In genomic region chr16:21514474-21514840, GRCh38 we compare ENCODE assay signal across 8 cellular contexts.
DNase-seq lines count a peak whose midpoint lies in the region; ATAC-seq and TF ChIP-seq lines count a peak whose summit lies in the region.
"Not testable (repeated sequence)": the region's sequence is repeated elsewhere in the genome, so short reads cannot be mapped to it uniquely, and the experiment has no call there.

No MANE protein-coding gene starts in this region.

- peaks cover 67% of the 10 kb centered on the region for H3K4me1 Mint-ChIP-seq in activated CD8-positive, alpha-beta T cell treated with anti-CD3 and anti-CD28 coated beads, Interleukin-2, amount 10 ng/mL, durations not matched to agents 7 days and 5 days (ENCODE audit: low read depth)
- H3K4me1 Mint-ChIP-seq in brain (peaks cover 88% of the 10 kb centered on the region), naive B cell (peaks cover 52 to 86% (median 82%) of the 10 kb centered on the region in 3 donors)

- ATAC-seq in activated CD8-positive, alpha-beta T cell treated with anti-CD3 and anti-CD28 coated beads, Interleukin-2, amount 10 ng/mL, durations not matched to agents 7 days and 5 days; Right ventricle myocardium inferior; naive B cell (ENCODE audit: low read depth in 2 of 2): not testable (repeated sequence)

- H3K4me1 ChIP-seq in OCI-LY7 (ENCODE audit: insufficient read depth, low read length, poor library complexity, severe bottlenecking): peaks cover 73% of the 10 kb centered on the region
- H3K4me1 ChIP-seq in skeletal muscle tissue (ENCODE audit: control insufficient read depth in 3 of 3, insufficient read depth in 3 of 3, low read length in 3 of 3): peaks cover 66 to 71% (median 70%) of the 10 kb centered on the region in 3 donors
- H3K4me1 ChIP-seq in vagina: peaks cover 74% of the 10 kb centered on the region

- not testable (repeated sequence) for H3K27ac ChIP-seq in OCI-LY7 (ENCODE audit: low read depth, low read length, poor library complexity, severe bottlenecking)
- peak overlapping the region; percentile 93 for H3K27ac ChIP-seq in skeletal muscle tissue (ENCODE audit: low read depth, low read length)
- peak overlapping the region; percentile 75 for H3K27ac ChIP-seq in vagina

- not testable (repeated sequence) for H2AFZ ChIP-seq in OCI-LY7 (ENCODE audit: low read length)

- H3K4me3 Mint-ChIP-seq in activated CD8-positive, alpha-beta T cell treated with anti-CD3 and anti-CD28 coated beads, Interleukin-2, amount 10 ng/mL, durations not matched to agents 7 days and 5 days: not testable (repeated sequence)
- peak overlapping the region; percentile 52 to 76 (median 72) for H3K4me3 Mint-ChIP-seq in brain
- peak overlapping the region in 6 of 8 donors; percentile 26 to 81 (median 57) for H3K4me3 Mint-ChIP-seq in naive B cell

- POLR2A ChIA-PET in OCI-LY7 (lab: Charles Lee); activated CD8-positive, alpha-beta T cell treated with anti-CD3 and anti-CD28 coated beads, Interleukin-2, amount 10 ng/mL, durations not matched to agents 7 days and 5 days (lab: Charles Lee): not testable (repeated sequence)

- H3K36me3 Mint-ChIP-seq in activated CD8-positive, alpha-beta T cell treated with anti-CD3 and anti-CD28 coated beads, Interleukin-2, amount 10 ng/mL, durations not matched to agents 7 days and 5 days (ENCODE audit: low read depth): peaks cover 63% of the 10 kb centered on the region
- H3K36me3 Mint-ChIP-seq in brain: peaks cover 17% of the 10 kb centered on the region
- H3K36me3 Mint-ChIP-seq in naive B cell: not testable (repeated sequence)

- not testable (repeated sequence) for TF ChIP-seq CTCF in OCI-LY7 (conservative IDR thresholded peaks at IDR 0.05; ENCODE audit: low read length); brain (conservative IDR thresholded peaks at IDR 0.05); vagina (IDR thresholded peaks at IDR 0.05)

- H3K4me2 ChIP-seq in OCI-LY7 (ENCODE audit: low read length): peak overlapping the region; percentile 67

- H3K9me3 Mint-ChIP-seq in activated CD8-positive, alpha-beta T cell treated with anti-CD3 and anti-CD28 coated beads, Interleukin-2, amount 10 ng/mL, durations not matched to agents 7 days and 5 days (ENCODE audit: insufficient read depth); brain; naive B cell: not testable (repeated sequence)

- CTCF ChIA-PET in OCI-LY7 (lab: Charles Lee; ENCODE audit: unreplicated experiment); activated CD8-positive, alpha-beta T cell treated with anti-CD3 and anti-CD28 coated beads, Interleukin-2, amount 10 ng/mL, durations not matched to agents 7 days and 5 days (lab: Charles Lee): not testable (repeated sequence)

- not testable (repeated sequence) for H3K27me3 ChIP-seq in skeletal muscle tissue (ENCODE audit: control insufficient read depth in 3 of 3, insufficient read depth in 3 of 3, low read length in 3 of 3); vagina

- not testable (repeated sequence) for TF ChIP-seq POLR2A in vagina (IDR thresholded peaks at IDR 0.05)

- H3K79me2 ChIP-seq in OCI-LY7 (ENCODE audit: insufficient read depth, low read depth, low read length): peaks cover 91% of the 10 kb centered on the region

- H3K9ac ChIP-seq in skeletal muscle tissue (ENCODE audit: low read depth in 1 of 3, low read length in 3 of 3): peak overlapping the region; percentile 43 to 81 (median 50)

- not testable (repeated sequence) for H3K9me2 ChIP-seq in OCI-LY7 (ENCODE audit: insufficient read depth, low read length)

- H3K36me3 ChIP-seq in OCI-LY7 (ENCODE audit: insufficient read depth, low read length): peaks cover 70% of the 10 kb centered on the region
- not testable (repeated sequence) for H3K36me3 ChIP-seq in skeletal muscle tissue (ENCODE audit: control insufficient read depth in 3 of 3, insufficient read depth in 3 of 3, low read length in 3 of 3); vagina

- peak; percentile 64 for DNase-seq in DMS 273 (lab: John Stamatoyannopoulos, UW; ENCODE audit: unreplicated experiment)
- not testable (repeated sequence) for DNase-seq in OCI-LY7 (ENCODE audit: low spot score); activated CD8-positive, alpha-beta T cell treated with anti-CD3 and anti-CD28 coated beads, Interleukin-2, amount 10 ng/mL, durations not matched to agents 7 days and 5 days; naive B cell; vagina (ENCODE audit: extremely low spot score in 2 of 2)
- DNase-seq in Right ventricle myocardium inferior (ENCODE audit: missing footprints): peak; percentile 33

- H3K27ac Mint-ChIP-seq in activated CD8-positive, alpha-beta T cell treated with anti-CD3 and anti-CD28 coated beads, Interleukin-2, amount 10 ng/mL, durations not matched to agents 7 days and 5 days: peak overlapping the region; percentile 47
- peak overlapping the region; percentile 63 to 90 (median 83) for H3K27ac Mint-ChIP-seq in brain
- H3K27ac Mint-ChIP-seq in naive B cell: peak overlapping the region in 4 of 6 donors; percentile 67 to 94 (median 77)

- H3K27me3 Mint-ChIP-seq in activated CD8-positive, alpha-beta T cell treated with anti-CD3 and anti-CD28 coated beads, Interleukin-2, amount 10 ng/mL, durations not matched to agents 7 days and 5 days (ENCODE audit: low read depth); naive B cell: not testable (repeated sequence)
- peaks cover 10% of the 10 kb centered on the region for H3K27me3 Mint-ChIP-seq in brain

- peaks cover 28% of the 10 kb centered on the region for H4K20me1 ChIP-seq in OCI-LY7 (ENCODE audit: insufficient read depth, low read length)

- intact Hi-C loops in OCI-LY7 (cut with micrococcal nuclease; ENCODE audit: unreplicated experiment); Right ventricle myocardium inferior (cut with DNase I); vagina (cut with DNase I): not testable (repeated sequence)

- peak overlapping the region; percentile 36 for H3K4me3 ChIP-seq in OCI-LY7 (ENCODE audit: low read depth, low read length, poor library complexity, severe bottlenecking)
- H3K4me3 ChIP-seq in skeletal muscle tissue (ENCODE audit: low read length in 3 of 3): peak overlapping the region in 2 of 3 donors; percentile 14 to 43
- H3K4me3 ChIP-seq in vagina: not testable (repeated sequence)

- BruUV-seq in OCI-LY7 (replicated peaks; lab: Mats Ljungman, UMichigan): not testable (repeated sequence)

- not testable (repeated sequence) for H3K9me3 ChIP-seq in OCI-LY7 (ENCODE audit: low read length); skeletal muscle tissue (ENCODE audit: control insufficient read depth in 3 of 3, low read length in 3 of 3); vagina
